ENCODE assay signal across 15 cellular contexts in genomic region chr14:77562681-77563080, GRCh38.
DNase-seq lines count a peak whose midpoint lies in the region; ATAC-seq and FAIRE-seq lines count a peak whose summit lies in the region.
"Had no signal": no experiment of that assay in that cellular context is flagged by ENCODE, and none has a peak within 500 bp of the region (broad histone marks: within the 10 kb centered on the region; RNA-seq: fewer than 3 reads in every experiment).

No MANE protein-coding gene starts in this region.

- no peak for ATAC-seq in stimulated activated memory B cell treated with anti-CD40 and anti-IgM and Interleukin-4, amounts not matched to agents 10 μg/mL and 1 μg/mL and 100 μg/mL, for 72 hours
- no peak for ATAC-seq in HG03108 (IDR thresholded peaks at IDR 0.05; ENCODE audit: unreplicated experiment)
- ATAC-seq: stimulated activated naive CD8-positive, alpha-beta T cell treated with anti-CD3 and anti-CD28 coated beads, Interleukin-15, amount 100 ng/mL, for 72 hours had no signal

- peak overlapping the region; percentile 46 for H3K27ac Mint-ChIP-seq in stimulated activated memory B cell treated with anti-CD40 and anti-IgM and Interleukin-4, amounts not matched to agents 10 μg/mL and 1 μg/mL and 100 μg/mL, for 72 hours

- DNase-seq in HCEC 1CT (peak; percentile 93), astrocyte of the hippocampus (ENCODE audit: low read depth, low spot score) (peak; percentile 52), inferior parietal cortex (ENCODE audit: extremely low spot score) (no peak)
- no peak for DNase-seq in stimulated activated CD4-positive, alpha-beta T cell treated with anti-CD3 and anti-CD28 coated beads, Interleukin-4, amount 100 ng/mL, for 1 hour
- DNase-seq: activated CD4-positive, alpha-beta T cell treated with anti-CD3 and anti-CD28 coated beads, Interleukin-2, amount 50 U/mL, for 48 hours; CD4-positive, alpha-beta memory T cell; esophagus squamous epithelium; Kasumi-1; NCI-H1694; nucleus accumbens; small intestine; stimulated activated naive CD8-positive, alpha-beta T cell treated with anti-CD3 and anti-CD28 coated beads, Interleukin-15, amount 100 ng/mL, for 72 hours had no signal

- H3K27me3 Mint-ChIP-seq in stimulated activated memory B cell treated with anti-CD40 and anti-IgM and Interleukin-4, amounts not matched to agents 10 μg/mL and 1 μg/mL and 100 μg/mL, for 72 hours = no peaks in the 10 kb centered on the region
- H3K27me3 Mint-ChIP-seq: CD4-positive, alpha-beta memory T cell; stimulated activated naive CD8-positive, alpha-beta T cell treated with anti-CD3 and anti-CD28 coated beads, Interleukin-15, amount 100 ng/mL, for 72 hours had no signal

- FAIRE-seq in islet of Langerhans (lab: Jason Lieb, UNC) = peak; percentile 51
- FAIRE-seq: small intestine had no signal

- H3K4me3 Mint-ChIP-seq in stimulated activated memory B cell treated with anti-CD40 and anti-IgM and Interleukin-4, amounts not matched to agents 10 μg/mL and 1 μg/mL and 100 μg/mL, for 72 hours = no peak overlapping the region
- H3K4me3 Mint-ChIP-seq: CD4-positive, alpha-beta memory T cell; stimulated activated naive CD8-positive, alpha-beta T cell treated with anti-CD3 and anti-CD28 coated beads, Interleukin-15, amount 100 ng/mL, for 72 hours had no signal

- H3K9me3 Mint-ChIP-seq in stimulated activated memory B cell treated with anti-CD40 and anti-IgM and Interleukin-4, amounts not matched to agents 10 μg/mL and 1 μg/mL and 100 μg/mL, for 72 hours = no peaks in the 10 kb centered on the region
- H3K9me3 Mint-ChIP-seq: stimulated activated naive CD8-positive, alpha-beta T cell treated with anti-CD3 and anti-CD28 coated beads, Interleukin-15, amount 100 ng/mL, for 72 hours had no signal

- peaks cover 6% of the 10 kb centered on the region for H3K4me1 Mint-ChIP-seq in stimulated activated memory B cell treated with anti-CD40 and anti-IgM and Interleukin-4, amounts not matched to agents 10 μg/mL and 1 μg/mL and 100 μg/mL, for 72 hours

- H3K36me3 Mint-ChIP-seq in stimulated activated memory B cell treated with anti-CD40 and anti-IgM and Interleukin-4, amounts not matched to agents 10 μg/mL and 1 μg/mL and 100 μg/mL, for 72 hours = peaks cover 40% of the 10 kb centered on the region

Comparison
In these comparisons a context has a peak if more than half of its experiments do, and no peak if none do; other contexts are left out.
1. DNase-seq: peak in HCEC 1CT (single experiment) and astrocyte of the hippocampus (single experiment); none in inferior parietal cortex (single experiment) and stimulated activated CD4-positive, alpha-beta T cell treated with anti-CD3 and anti-CD28 coated beads, Interleukin-4, amount 100 ng/mL, for 1 hour (single experiment).